20 cellular contexts compared by ENCODE assay signal in genomic region chr4:26804876-26805275, GRCh38.
"Had no signal": no experiment of that assay in that cellular context is flagged by ENCODE, and none has a peak within 500 bp of the region (broad histone marks: within the 10 kb centered on the region; RNA-seq: fewer than 3 reads in every experiment).

No MANE protein-coding gene starts in this region.

- ATAC-seq: stimulated activated naive CD8-positive, alpha-beta T cell treated with anti-CD3 and anti-CD28 coated beads, Interleukin-15, Interleukin-2, amounts not matched to agents 100 U/mL and 50 U/mL, for 24 hours had no signal

- H3K4me3 ChIP-seq: cardiac muscle cell, hepatocyte, spleen, upper lobe of left lung had no signal

- H3K36me3 ChIP-seq: cardiac muscle cell, spleen, upper lobe of left lung had no signal

- H3K36me3 Mint-ChIP-seq: activated naive CD4-positive, alpha-beta T cell treated with anti-CD3 and anti-CD28 coated beads, Interleukin-2, amount 10 ng/mL, durations not matched to agents 7 days and 5 days; WTC11 had no signal

- H3K9me3 ChIP-seq: upper lobe of left lung had no signal

- H3K4me3 Mint-ChIP-seq: activated naive CD4-positive, alpha-beta T cell treated with anti-CD3 and anti-CD28 coated beads, Interleukin-2, amount 10 ng/mL, durations not matched to agents 7 days and 5 days; endodermal cell; immature natural killer cell; memory B cell; WTC11 had no signal

- H3K27ac ChIP-seq: cardiac muscle cell, epithelial cell of prostate, hepatocyte, parathyroid adenoma, spleen, upper lobe of left lung had no signal

- H3K27ac Mint-ChIP-seq: activated naive CD4-positive, alpha-beta T cell treated with anti-CD3 and anti-CD28 coated beads, Interleukin-2, amount 10 ng/mL, durations not matched to agents 7 days and 5 days; endodermal cell; memory B cell; WTC11 had no signal

- H3K4me1 ChIP-seq: parathyroid adenoma, upper lobe of left lung had no signal

- H3K27me3 ChIP-seq: cardiac muscle cell, hepatocyte, upper lobe of left lung had no signal

- DNase-seq: activated CD4-positive, alpha-beta T cell treated with anti-CD3 and anti-CD28 coated beads, Interleukin-2, amount 50 U/mL, for 48 hours; activated effector memory CD4-positive, alpha-beta T cell treated with Interleukin-2 at 50 U/mL for 16 hours; activated naive CD4-positive, alpha-beta T cell treated with anti-CD3 and anti-CD28 coated beads, Interleukin-2, amount 10 ng/mL, durations not matched to agents 7 days and 5 days; activated T-cell treated with anti-CD3 and anti-CD28 coated beads, Interleukin-2, amount 50 U/mL, for 48 hours; cortex of kidney; endodermal cell; foreskin fibroblast; immature natural killer cell; nucleus accumbens; spleen; stimulated activated CD4-positive, alpha-beta T cell treated with anti-CD3 and anti-CD28 coated beads, Interleukin-4, amount 100 ng/mL, for 1 hour; stimulated activated naive CD8-positive, alpha-beta T cell treated with anti-CD3 and anti-CD28 coated beads, Interleukin-15, Interleukin-2, amounts not matched to agents 100 U/mL and 50 U/mL, for 24 hours; T-helper 1 cell had no signal

- H3K9me3 Mint-ChIP-seq: activated naive CD4-positive, alpha-beta T cell treated with anti-CD3 and anti-CD28 coated beads, Interleukin-2, amount 10 ng/mL, durations not matched to agents 7 days and 5 days; immature natural killer cell; memory B cell; WTC11 had no signal
